Comparison of ENCODE assay signal across 14 cellular contexts in genomic region chr2:30445266-30445821, GRCh38.
"Had no signal": no experiment of that assay in that cellular context is flagged by ENCODE, and none has a peak within 500 bp of the region (broad histone marks: within the 10 kb centered on the region; RNA-seq: fewer than 3 reads in every experiment).

No MANE protein-coding gene starts in this region.

- H3K36me3 ChIP-seq: gastrocnemius medialis, heart right ventricle, sigmoid colon, thoracic aorta had no signal

- H3K27me3 Mint-ChIP-seq: activated CD4-positive, alpha-beta T cell treated with anti-CD3 and anti-CD28 coated beads, Interleukin-2, amount 10 ng/mL, durations not matched to agents 7 days and 5 days; progenitor cell of endocrine pancreas had no signal

- H3K27ac ChIP-seq: sigmoid colon, thoracic aorta had no signal

- H3K9me3 ChIP-seq: gastrocnemius medialis, heart right ventricle, sigmoid colon, thoracic aorta had no signal

- DNase-seq: activated CD4-positive, alpha-beta T cell treated with anti-CD3 and anti-CD28 coated beads, Interleukin-2, amount 10 ng/mL, durations not matched to agents 7 days and 5 days; activated CD4-positive, CD25-positive, alpha-beta regulatory T cell; activated effector memory CD4-positive, alpha-beta T cell treated with anti-CD3 and anti-CD28 coated beads, Interleukin-2, amount 50 U/mL, for 16 hours; anterior cingulate cortex; heart right ventricle; kidney; left ventricle myocardium superior; nucleus accumbens; sigmoid colon; stimulated activated naive CD8-positive, alpha-beta T cell treated with anti-CD3 and anti-CD28 coated beads, Interleukin-15, Interleukin-2, amounts not matched to agents 100 U/mL and 50 U/mL, for 24 hours had no signal

- ATAC-seq: activated naive CD4-positive, alpha-beta T cell treated with anti-CD3 and anti-CD28 coated beads, Interleukin-2, amount 50 U/mL, for 72 hours; gastrocnemius medialis; heart right ventricle; left ventricle myocardium superior; stimulated activated naive CD8-positive, alpha-beta T cell treated with anti-CD3 and anti-CD28 coated beads, Interleukin-15, Interleukin-2, amounts not matched to agents 100 U/mL and 50 U/mL, for 24 hours had no signal

- H3K4me3 ChIP-seq: gastrocnemius medialis, heart right ventricle, sigmoid colon, thoracic aorta had no signal

- H3K9me3 Mint-ChIP-seq: activated CD4-positive, alpha-beta T cell treated with anti-CD3 and anti-CD28 coated beads, Interleukin-2, amount 10 ng/mL, durations not matched to agents 7 days and 5 days; activated naive CD4-positive, alpha-beta T cell treated with anti-CD3 and anti-CD28 coated beads, Interleukin-2, amount 50 U/mL, for 72 hours had no signal

- H3K27ac Mint-ChIP-seq: activated CD4-positive, alpha-beta T cell treated with anti-CD3 and anti-CD28 coated beads, Interleukin-2, amount 10 ng/mL, durations not matched to agents 7 days and 5 days; progenitor cell of endocrine pancreas had no signal

- H3K27me3 ChIP-seq: gastrocnemius medialis, heart right ventricle, sigmoid colon had no signal
